ENCODE assay signal across 1 cellular context in the genomic region with DNA sequence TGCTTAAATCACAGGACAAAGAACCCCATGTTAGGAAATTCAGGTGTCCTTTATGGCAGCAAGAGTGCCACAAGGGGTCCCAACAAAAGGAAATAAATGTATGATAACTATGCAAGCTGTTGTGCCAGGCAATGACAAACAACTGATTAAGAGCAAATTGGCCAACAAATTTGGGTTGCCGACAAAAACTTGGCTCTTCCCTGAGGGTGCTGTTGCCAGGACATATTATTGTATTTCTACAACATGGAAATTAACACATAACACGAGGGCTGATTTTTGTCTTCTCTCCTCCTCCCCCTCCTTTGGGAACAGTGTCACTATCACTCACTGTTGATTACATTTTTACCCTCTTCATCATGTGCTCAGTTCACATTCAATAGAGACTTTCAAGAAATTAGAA.
TF ChIP-seq lines count a peak whose summit lies in the region.

No MANE protein-coding gene starts in this region.

TF ChIP-seq in WTC11, 78 proteins besides CTCF, POLR2A, EP300 and RAD21 (continued from another document):
- TF ChIP-seq ATF1 (CRISPR knock-in tag; IDR thresholded peaks at IDR 0.05): no peak
- TF ChIP-seq NR2C2 (CRISPR knock-in tag; IDR thresholded peaks at IDR 0.05): no peak
- no peak for TF ChIP-seq ZBTB21 (CRISPR knock-in tag; IDR thresholded peaks at IDR 0.05; ENCODE audit: borderline replicate concordance)
- TF ChIP-seq SP1 (CRISPR knock-in tag; conservative IDR thresholded peaks at IDR 0.05): no peak
- TF ChIP-seq SMAD4 (CRISPR knock-in tag; IDR thresholded peaks at IDR 0.05): no peak
